In genomic region chr2:178830451-178830850, GRCh38 we compare ENCODE assay signal across 15 cellular contexts.
"Had no signal": no experiment of that assay in that cellular context is flagged by ENCODE, and none has a peak within 500 bp of the region (broad histone marks: within the 10 kb centered on the region; RNA-seq: fewer than 3 reads in every experiment).

No MANE protein-coding gene starts in this region.

- H3K27ac ChIP-seq: ascending aorta, ovary, testis, WERI-Rb-1 had no signal

- ATAC-seq: activated CD8-positive, alpha-beta T cell treated with anti-CD3 and anti-CD28 coated beads for 36 hours; activated T-cell treated with anti-CD3 and anti-CD28 coated beads, Interleukin-2, amount 50 U/mL, for 72 hours; left lobe of liver; stimulated activated naive CD8-positive, alpha-beta T cell treated with anti-CD3 and anti-CD28 coated beads, Interleukin-15, amount 100 ng/mL, for 72 hours had no signal

- H3K9me3 ChIP-seq: ascending aorta, ovary, testis had no signal

- H3K4me1 ChIP-seq: testis had no signal

- H3K27me3 ChIP-seq: ascending aorta, heart left ventricle, ovary, testis had no signal

- DNase-seq: activated CD4-positive, alpha-beta T cell treated with anti-CD3 and anti-CD28 coated beads for 4 hours; activated CD8-positive, alpha-beta memory T cell treated with anti-CD3 and anti-CD28 coated beads, Interleukin-2, amount 50 U/mL, for 4 hours; activated CD8-positive, alpha-beta T cell treated with anti-CD3 and anti-CD28 coated beads for 36 hours; activated gamma-delta T cell treated with Interleukin-2 at 50 U/mL for 16 hours; activated T-cell treated with anti-CD3 and anti-CD28 coated beads, Interleukin-2, amount 50 U/mL, for 72 hours; heart left ventricle; ovary; retina; stimulated activated CD4-positive, alpha-beta T cell treated with anti-CD3 and anti-CD28 coated beads, Interleukin-4, amount 100 ng/mL, for 4 hours; stimulated activated naive CD8-positive, alpha-beta T cell treated with anti-CD3 and anti-CD28 coated beads, Interleukin-15, amount 100 ng/mL, for 72 hours; T1000; testis; WERI-Rb-1 had no signal

- H3K4me3 ChIP-seq: ascending aorta, heart left ventricle, ovary, testis had no signal

- H3K36me3 ChIP-seq: ascending aorta, ovary had no signal
